In the genomic region with DNA sequence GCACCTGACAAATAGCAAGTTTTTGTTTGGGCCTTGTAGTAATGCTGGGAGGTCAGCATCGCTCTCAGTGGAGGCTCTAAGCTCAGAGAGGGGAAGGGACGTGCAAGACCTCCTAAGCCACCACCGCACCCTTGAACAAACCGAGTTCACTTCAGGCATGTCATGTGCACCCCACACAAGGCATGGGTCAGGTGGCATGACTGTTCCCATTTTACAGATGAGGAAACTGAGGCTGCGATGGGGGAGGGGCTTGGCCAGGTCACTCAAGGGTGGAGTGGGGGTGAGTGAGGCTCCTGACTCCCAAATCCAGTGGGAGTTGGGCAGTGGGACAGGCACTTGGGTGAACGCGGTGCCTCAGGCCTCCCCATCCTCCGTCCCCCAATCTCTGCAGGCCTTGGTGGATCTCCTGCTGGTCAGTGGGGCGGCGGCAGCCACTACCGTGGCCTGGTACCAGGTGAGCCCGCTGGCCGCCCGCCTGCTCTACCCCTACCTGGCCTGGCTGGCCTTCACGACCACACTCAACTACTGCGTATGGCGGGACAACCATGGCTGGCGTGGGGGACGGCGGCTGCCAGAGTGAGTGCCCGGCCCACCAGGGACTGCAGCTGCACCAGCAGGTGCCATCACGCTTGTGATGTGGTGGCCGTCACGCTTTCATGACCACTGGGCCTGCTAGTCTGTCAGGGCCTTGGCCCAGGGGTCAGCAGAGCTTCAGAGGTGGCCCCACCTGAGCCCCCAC, we compare ENCODE assay signal across 24 cellular contexts. TPM values are rescaled to one million over a fixed set of nuclear protein-coding genes. Genes with fewer than 3 reads are reported as not detected.
"Had no signal": no experiment of that assay in that cellular context is flagged by ENCODE, and none has a peak within 500 bp of the region (broad histone marks: within the 10 kb centered on the region; RNA-seq: fewer than 3 reads in every experiment).

No MANE protein-coding gene starts in this region.

- ATAC-seq: activated CD4-positive, alpha-beta T cell treated with anti-CD3 and anti-CD28 coated beads for 36 hours; activated T-helper 17 cell treated with anti-CD3 and anti-CD28 coated beads, Interleukin-2, amount 50 U/mL, for 72 hours had no signal

- DNase-seq: activated CD4-positive, alpha-beta memory T cell treated with anti-CD3 and anti-CD28 coated beads, Interleukin-2, amount 10 ng/mL, durations not matched to agents 7 days and 5 days; activated CD4-positive, alpha-beta T cell treated with anti-CD3 and anti-CD28 coated beads for 36 hours; activated CD4-positive, alpha-beta T cell treated with anti-CD3 and anti-CD28 coated beads, Interleukin-2, amount 50 U/mL, for 1 hour; activated gamma-delta T cell; activated naive CD4-positive, alpha-beta T cell treated with anti-CD3 and anti-CD28 coated beads for 36 hours; activated T-cell treated with anti-CD3 and anti-CD28 coated beads for 4 hours; activated T-cell treated with anti-CD3 and anti-CD28 coated beads, Interleukin-2, amount 50 U/mL, for 48 hours; amygdala; KG1; NCI-H1092; NCI-H1417; NCI-H2029; NCI-H2107; NCI-H2171 treated with DMSO at 0.1 percent for 48 hours; NCI-H345; NCI-H524; PC-3; SIG-M5; T-helper 2 cell; WERI-Rb-1 had no signal

- H3K27ac ChIP-seq: WERI-Rb-1 had no signal

- FAIRE-seq: astrocyte, RCC 7860 had no signal

RNA-seq across cellular contexts. Expression of a gene that starts 52.0 kb away (rescaled TPM):
- total RNA-seq: LHCN-M2 had no signal
